ENCODE assay signal across 7 cellular contexts in the genomic region with DNA sequence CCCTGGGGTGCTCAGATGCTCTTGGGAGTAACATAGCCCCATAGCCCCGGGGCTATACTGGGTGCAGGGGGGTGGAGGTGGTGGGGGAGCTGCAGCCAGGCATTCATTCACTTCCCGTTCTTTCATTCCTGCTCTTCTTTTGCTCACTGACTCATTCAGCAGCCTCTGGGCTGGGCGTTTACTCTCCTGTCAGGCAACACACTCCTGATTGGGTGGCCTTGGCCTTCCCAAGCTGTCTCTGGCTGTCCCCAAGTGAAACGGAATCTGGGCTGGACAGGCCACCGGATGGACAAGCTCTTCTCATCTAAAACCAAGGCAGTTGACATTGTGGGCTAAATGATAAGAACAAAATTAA. TPM values are rescaled to one million over a fixed set of nuclear protein-coding genes. Genes with fewer than 3 reads are reported as not detected.
DNase-seq lines count a peak whose midpoint lies in the region; ATAC-seq lines count a peak whose summit lies in the region.

No MANE protein-coding gene starts in this region.

- no peak overlapping the region for H3K4me3 ChIP-seq in duodenal mucosa (ENCODE audit: low read depth in 1 of 2, low read length in 2 of 2)

- no peaks in the 10 kb centered on the region for H3K9me3 ChIP-seq in duodenal mucosa (ENCODE audit: control insufficient read depth in 1 of 2, low read length in 2 of 2)

- H3K27ac ChIP-seq in duodenal mucosa (ENCODE audit: low read depth, low read length): peak overlapping the region; percentile 58

- H3K27me3 ChIP-seq in duodenal mucosa (ENCODE audit: control insufficient read depth in 1 of 2, insufficient read depth in 2 of 2, low read length in 2 of 2): no peaks in the 10 kb centered on the region

- H3K4me1 ChIP-seq in duodenal mucosa (ENCODE audit: control insufficient read depth in 1 of 2, insufficient read depth in 2 of 2, low read length in 2 of 2): peaks cover 7 to 12% of the 10 kb centered on the region in 2 donors

- DNase-seq in NCI-H226: peak; percentile 96
- DNase-seq in lung microvascular endothelial cell (ENCODE audit: low read depth in 2 of 2): peak; percentile 43 to 58
- DNase-seq in ureter (ENCODE audit: low spot score): peak; percentile 61
- no peak for DNase-seq in GM19238 (ENCODE audit: insufficient read length, low spot score)
- DNase-seq in NK-92 (lab: John Stamatoyannopoulos, UW; ENCODE audit: unreplicated experiment): no peak

- H3K36me3 ChIP-seq in duodenal mucosa (ENCODE audit: control insufficient read depth in 1 of 2, insufficient read depth in 2 of 2, low read length in 2 of 2): no peaks in the 10 kb centered on the region

- no peak overlapping the region for H3K9ac ChIP-seq in duodenal mucosa (ENCODE audit: low read depth in 1 of 2, low read length in 2 of 2)

- no peak for ATAC-seq in HG02973 (IDR thresholded peaks at IDR 0.05; ENCODE audit: unreplicated experiment)

RNA-seq across cellular contexts. Expression of a gene that starts 34.6 kb away (rescaled TPM):
- total RNA-seq in lung microvascular endothelial cell: 5.4 and 6.9 TPM in 2 replicates
- total RNA-seq in ureter: 13.2 TPM

Comparison
In these comparisons a context has a peak if more than half of its experiments do, and no peak if none do; other contexts are left out.
1. DNase-seq: peak in NCI-H226 (single experiment), lung microvascular endothelial cell (2 of 2) and ureter (single experiment); none in GM19238 (single experiment) and NK-92 (single experiment).